8 cellular contexts compared by ENCODE assay signal in genomic region chr11:66438504-66439466, GRCh38. TPM values are rescaled to one million over a fixed set of nuclear protein-coding genes. Genes with fewer than 3 reads are reported as not detected.
DNase-seq lines count a peak whose midpoint lies in the region; ATAC-seq, FAIRE-seq and TF ChIP-seq lines count a peak whose summit lies in the region.

Gene MRPL11 (minus strand): TSS chr11:66438848. CDS start chr11:66438754, 94 bp downstream.

- peaks cover 0 to 6% of the 10 kb centered on the region in 2 donors for H3K4me1 ChIP-seq in kidney (ENCODE audit: control insufficient read depth in 1 of 2, insufficient read depth in 1 of 2, low read depth in 1 of 2, low read length in 2 of 2)

- H3K4me3 ChIP-seq in AG10803 (ENCODE audit: low read length): peak within 1 kb of the TSS; percentile 86
- H3K4me3 ChIP-seq in kidney (ENCODE audit: low read length in 2 of 2): peak within 1 kb of the TSS; percentile 74 to 91

- peak; percentile 76 for TF ChIP-seq CTCF in AG10803 (conservative IDR thresholded peaks at IDR 0.05; ENCODE audit: low read length)
- TF ChIP-seq CTCF in kidney (IDR thresholded peaks at IDR 0.05; ENCODE audit: borderline replicate concordance, extremely low read depth, insufficient read depth): peak; percentile 74

- DNase-seq in AG10803 (ENCODE audit: low read depth) (peak; percentile 90), NCI-H446 (lab: John Stamatoyannopoulos, UW) (peak; percentile 93 to 94), cerebellar nuclear complex (lab: John Stamatoyannopoulos, UW) (peak; percentile 61 to 84), kidney (peak; percentile 90)
- DNase-seq in stimulated activated CD4-positive, alpha-beta T cell treated with anti-CD3 and anti-CD28 coated beads, Interleukin-15, amount 100 ng/mL, for 48 hours (ENCODE audit: low read depth in 2 of 2): peak; percentile 76 to 89

- H3K27ac ChIP-seq in kidney (ENCODE audit: low read depth in 2 of 2, low read length in 2 of 2): peak within 1 kb of the TSS; percentile 72 to 75

- peak; percentile 92 for ATAC-seq in GM19023 (IDR thresholded peaks at IDR 0.05; ENCODE audit: unreplicated experiment)
- ATAC-seq in HG03342 (IDR thresholded peaks at IDR 0.05; ENCODE audit: unreplicated experiment): peak; percentile 85
- peak; percentile 97 to 98 for ATAC-seq in activated CD4-positive, CD25-positive, alpha-beta regulatory T cell treated with anti-CD3 and anti-CD28 coated beads, Interleukin-2, amount 50 U/mL, for 24 hours

- intact Hi-C loops in kidney (cut with DNase I): no loop called here

- no peak for FAIRE-seq in kidney (lab: Jason Lieb, UNC)

- H3K36me3 ChIP-seq in kidney (ENCODE audit: control insufficient read depth in 1 of 2, insufficient read depth in 2 of 2, low read length in 2 of 2): peaks cover 6 to 10% of the 10 kb centered on the region in 2 donors

- peaks cover 0 to 4% of the 10 kb centered on the region in 2 donors for H3K9me3 ChIP-seq in kidney (ENCODE audit: control insufficient read depth in 1 of 2, low read length in 2 of 2)

- peak within 1 kb of the TSS; percentile 65 to 83 for H3K9ac ChIP-seq in kidney (ENCODE audit: low read length in 2 of 2)

RNA-seq across cellular contexts. Expression of gene MRPL11, which starts in this region (rescaled TPM):
- 34.1 TPM for total RNA-seq in kidney
- polyA plus RNA-seq in kidney (ENCODE audit: insufficient read depth, low read depth, low replicate concordance): 97.3 TPM

Comparison
In these comparisons a context has a peak if more than half of its experiments do, and no peak if none do; other contexts are left out.
1. Peak in every context shown above with its lines: DNase-seq, ATAC-seq, H3K4me3 ChIP-seq and H3K27ac ChIP-seq.